ENCODE assay signal across 23 cellular contexts in the genomic region with DNA sequence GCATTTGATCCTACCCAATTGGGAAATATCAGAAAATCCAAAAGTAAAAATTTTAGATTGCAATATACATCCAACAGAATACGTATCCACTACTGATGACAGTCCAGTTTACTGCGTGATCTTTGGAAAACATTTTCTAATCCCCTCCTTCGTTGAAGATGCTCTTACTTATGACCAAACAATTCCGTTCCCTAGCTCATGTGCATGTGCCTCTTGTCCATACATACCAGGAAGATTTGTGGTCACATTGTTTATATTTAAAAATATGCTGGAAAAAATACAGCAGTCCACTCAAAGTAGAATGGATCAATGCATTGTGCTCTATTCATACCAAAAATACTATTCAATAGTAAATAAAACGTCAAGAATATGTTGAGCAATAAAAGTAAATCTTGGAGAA.
DNase-seq lines count a peak whose midpoint lies in the region; ATAC-seq and TF ChIP-seq lines count a peak whose summit lies in the region.
"Had no signal": no experiment of that assay in that cellular context is flagged by ENCODE, and none has a peak within 500 bp of the region (broad histone marks: within the 10 kb centered on the region; RNA-seq: fewer than 3 reads in every experiment).

No MANE protein-coding gene starts in this region.

- WGBS in IMR-90 (ENCODE audit: extremely low coverage in 2 of 2, insufficient read length in 1 of 2), 2 experiments = no CpG with 5 or more reads among the region's 5 CpGs
- WGBS in mesenchymal stem cell = 50% methylated on average over 3 of the region's 5 CpGs
- WGBS in endodermal cell (ENCODE audit: insufficient coverage in 1 of 2, insufficient read length in 1 of 2), 2 experiments = 65 to 84% methylated on average over 2 to 5 of the region's 5 CpGs

- H3K27me3 ChIP-seq in AG04450 (ENCODE audit: control insufficient read depth, insufficient read depth, low read length) (no peaks in the 10 kb centered on the region), IMR-90 (ENCODE audit: control insufficient read depth, insufficient read depth, low read length) (no peaks in the 10 kb centered on the region), mesenchymal stem cell (ENCODE audit: control insufficient read depth in 1 of 2, insufficient read depth in 1 of 2, low read length in 2 of 2) (no peaks in the 10 kb centered on the region), endodermal cell (ENCODE audit: control insufficient read depth, insufficient read depth, low read length, poor library complexity, severe bottlenecking) (no peaks in the 10 kb centered on the region), tibial artery (no peaks in the 10 kb centered on the region)
- H3K27me3 ChIP-seq: BLaER1 treated with 17β-estradiol and CSF1 and Interleukin-3, amounts not matched to agents 10 nM and 100 nM; SJSA1 had no signal

- H3K4ac ChIP-seq in IMR-90 (ENCODE audit: low read depth, low read length) (no peak overlapping the region), mesenchymal stem cell (ENCODE audit: low read depth in 1 of 2, low read length in 2 of 2) (no peak overlapping the region)

- H3K9me3 ChIP-seq in AG04450 (ENCODE audit: control insufficient read depth, insufficient read depth, low read length) = no peaks in the 10 kb centered on the region
- no peaks in the 10 kb centered on the region; the same call in 1 of the 2 replicates for H3K9me3 ChIP-seq in IMR-90 (ENCODE audit: control insufficient read depth, insufficient read depth, low read length)
- no peaks in the 10 kb centered on the region for H3K9me3 ChIP-seq in mesenchymal stem cell (ENCODE audit: control insufficient read depth, low read length)
- H3K9me3 ChIP-seq in endodermal cell (ENCODE audit: control insufficient read depth, low read length) = peaks cover 73% of the 10 kb centered on the region
- no peaks in the 10 kb centered on the region for H3K9me3 ChIP-seq in tibial artery
- H3K9me3 ChIP-seq: BLaER1 treated with 17β-estradiol and CSF1 and Interleukin-3, amounts not matched to agents 10 nM and 100 nM; HAP-1; SJSA1 had no signal

- no peaks in the 10 kb centered on the region for H3K79me1 ChIP-seq in IMR-90 (ENCODE audit: low read depth in 1 of 2, low read length in 2 of 2)
- H3K79me1 ChIP-seq in mesenchymal stem cell (replicated peaks; ENCODE audit: low read length, poor library complexity, severe bottlenecking) = no peaks in the 10 kb centered on the region

- H2BK120ac ChIP-seq in IMR-90 (ENCODE audit: low read depth, low read length) = no peak overlapping the region
- no peak overlapping the region for H2BK120ac ChIP-seq in mesenchymal stem cell (ENCODE audit: low read depth, low read length)

- peak; percentile 72 for ATAC-seq in IMR-90 (ENCODE audit: low read depth)

- H4K20me1 ChIP-seq in IMR-90 (ENCODE audit: insufficient read depth, low read length) = no peaks in the 10 kb centered on the region
- H4K20me1 ChIP-seq: BLaER1 treated with 17β-estradiol and CSF1 and Interleukin-3, amounts not matched to agents 10 nM and 100 nM had no signal

- intact Hi-C loops in IMR-90 (cut with micrococcal nuclease) (no loop called here), tibial artery (cut with DNase I; ENCODE audit: low total_unique reads) (no loop called here)

- H3K9me1 ChIP-seq in IMR-90 (ENCODE audit: insufficient read depth, low read length) = no peaks in the 10 kb centered on the region

- H2AK5ac ChIP-seq in IMR-90 (ENCODE audit: low read depth, low read length) (no peak overlapping the region), mesenchymal stem cell (ENCODE audit: low read length, severe bottlenecking) (no peak overlapping the region)

- H3K14ac ChIP-seq in IMR-90 (replicated peaks; ENCODE audit: low read depth, low read length) (no peak overlapping the region), mesenchymal stem cell (ENCODE audit: low read length in 2 of 2) (no peak overlapping the region)

- TF ChIP-seq CTCF in AG04450 (IDR thresholded peaks at IDR 0.05; ENCODE audit: low read depth, low read length) = no peak
- no peak for TF ChIP-seq CTCF in IMR-90 (conservative IDR thresholded peaks at IDR 0.05; ENCODE audit: low read depth, low read length)
- no peak for TF ChIP-seq CTCF in choroid plexus epithelial cell (conservative IDR thresholded peaks at IDR 0.05; ENCODE audit: low read depth, low read length)
- TF ChIP-seq CTCF in endodermal cell (conservative IDR thresholded peaks at IDR 0.05) = no peak
- TF ChIP-seq CTCF in tibial artery (IDR thresholded peaks at IDR 0.05) = no peak

- H4K8ac ChIP-seq in IMR-90 (ENCODE audit: low read depth in 2 of 2, low read length in 2 of 2) = no peak overlapping the region
- no peak overlapping the region for H4K8ac ChIP-seq in mesenchymal stem cell (ENCODE audit: low read length)

- no peak for TF ChIP-seq POLR2A in IMR-90 (IDR thresholded peaks at IDR 0.05; ENCODE audit: low read depth, low read length)

- CTCF ChIA-PET in AG04450 (lab: Charles Lee) = interaction anchor here (0.6 kb wide), 1 partner anchor 22 kb away, joined by 4 read pairs; no protein-coding TSS in a partner anchor
- CTCF ChIA-PET in IMR-90 (lab: Yijun Ruan, JAX) = interaction anchor here (1.0 kb wide), 1 partner anchor 12 kb away, joined by 3 read pairs; no protein-coding TSS in a partner anchor

- H2BK15ac ChIP-seq in IMR-90 (ENCODE audit: low read depth, low read length) (peak overlapping the region; percentile 75; the same call in 1 of the 3 replicates), mesenchymal stem cell (ENCODE audit: low read depth, poor library complexity, severe bottlenecking) (no peak overlapping the region)

- H3K4me3 ChIP-seq in AG04450 (ENCODE audit: low read depth, low read length) (no peak overlapping the region), IMR-90 (ENCODE audit: insufficient read depth, low read depth, low read length) (no peak overlapping the region), choroid plexus epithelial cell (ENCODE audit: low read depth, low read length) (no peak overlapping the region), mesenchymal stem cell (ENCODE audit: insufficient read depth in 1 of 2, low read depth in 1 of 2, low read length in 2 of 2) (no peak overlapping the region), endodermal cell (ENCODE audit: low read length) (no peak overlapping the region), tibial artery (no peak overlapping the region)
- H3K4me3 ChIP-seq: BLaER1 treated with 17β-estradiol and CSF1 and Interleukin-3, amounts not matched to agents 10 nM and 100 nM; GM23248; HAP-1; PC-9; SJSA1 had no signal

- dilution Hi-C loops in IMR-90 (cut with HindIII; ENCODE audit: low sequenced_read_pairs, unreplicated experiment) = no loop called here

- no peaks in the 10 kb centered on the region for H3K9me3 Mint-ChIP-seq in activated T-cell treated with anti-CD3 and anti-CD28 coated beads, Interleukin-2, amount 50 U/mL, for 24 hours
- H3K9me3 Mint-ChIP-seq in endodermal cell = no peaks in the 10 kb centered on the region

- H3K36me3 ChIP-seq in IMR-90 (ENCODE audit: control insufficient read depth, insufficient read depth, low read length) (no peaks in the 10 kb centered on the region), mesenchymal stem cell (ENCODE audit: control insufficient read depth in 1 of 2, insufficient read depth in 2 of 2, low read depth in 1 of 2, low read length in 2 of 2) (no peaks in the 10 kb centered on the region), endodermal cell (ENCODE audit: control insufficient read depth, insufficient read depth, low read length) (no peaks in the 10 kb centered on the region), tibial artery (no peaks in the 10 kb centered on the region)
- H3K36me3 ChIP-seq: BLaER1 treated with 17β-estradiol and CSF1 and Interleukin-3, amounts not matched to agents 10 nM and 100 nM; HAP-1; SJSA1 had no signal

- POLR2A ChIA-PET in AG04450 (lab: Yijun Ruan, JAX) (no interaction called here), IMR-90 (lab: Charles Lee; ENCODE audit: unreplicated experiment) (no interaction called here)

- H2BK20ac ChIP-seq in IMR-90 (ENCODE audit: low read depth, low read length) = no peak overlapping the region

- H3K4me3 Mint-ChIP-seq in activated T-cell treated with anti-CD3 and anti-CD28 coated beads, Interleukin-2, amount 50 U/mL, for 24 hours = no peak overlapping the region
- H3K4me3 Mint-ChIP-seq in endodermal cell = no peak overlapping the region
- H3K4me3 Mint-ChIP-seq: CD4-positive, alpha-beta T cell had no signal

- no peak overlapping the region for H3K9ac ChIP-seq in IMR-90 (ENCODE audit: low read depth, low read length)
- no peak overlapping the region for H3K9ac ChIP-seq in mesenchymal stem cell (ENCODE audit: low read length)
- H3K9ac ChIP-seq in endodermal cell (ENCODE audit: extremely low read depth, low read length, poor library complexity, severe bottlenecking) = no peak overlapping the region
- H3K9ac ChIP-seq: BLaER1 treated with 17β-estradiol and CSF1 and Interleukin-3, amounts not matched to agents 10 nM and 100 nM; GM23248 had no signal

- H3K4me2 ChIP-seq in IMR-90 (ENCODE audit: low read depth, low read length) (no peak overlapping the region), mesenchymal stem cell (ENCODE audit: low read length, poor library complexity, severe bottlenecking) (no peak overlapping the region)
- H3K4me2 ChIP-seq: BLaER1 treated with 17β-estradiol and CSF1 and Interleukin-3, amounts not matched to agents 10 nM and 100 nM; PC-9 had no signal

- H4K91ac ChIP-seq in IMR-90 (ENCODE audit: insufficient read depth, low read depth, low read length) = no peak overlapping the region
- no peak overlapping the region for H4K91ac ChIP-seq in mesenchymal stem cell (ENCODE audit: low read length)

- DNase-seq in AG04450 (ENCODE audit: low read depth, low spot score) (peak; percentile 55), IMR-90 (peak; percentile 81), choroid plexus epithelial cell (ENCODE audit: low read depth) (peak; percentile 11), mesenchymal stem cell (peak; percentile 75), endodermal cell (no peak), tibial artery (no peak)
- DNase-seq in activated T-cell treated with anti-CD3 and anti-CD28 coated beads, Interleukin-2, amount 50 U/mL, for 24 hours = no peak
- DNase-seq: ACHN; AML-193; CD4-positive, alpha-beta T cell; GM23248; NCI-H1048; NCI-H1417; NCI-H1694; NCI-H2029 treated with DMSO at 0.1 percent for 48 hours; NCI-H446 treated with DMSO at 0.1 percent for 48 hours; NCI-H526 treated with DMSO at 0.1 percent for 48 hours; PC-9; Right ventricle myocardium superior had no signal

- H2BK5ac ChIP-seq in IMR-90 (ENCODE audit: low read depth, low read length, poor library complexity, severe bottlenecking) (no peak overlapping the region), mesenchymal stem cell (ENCODE audit: low read depth, low read length, poor library complexity, severe bottlenecking) (no peak overlapping the region)

- H3K36me3 Mint-ChIP-seq in activated T-cell treated with anti-CD3 and anti-CD28 coated beads, Interleukin-2, amount 50 U/mL, for 24 hours (ENCODE audit: low read depth) = no peaks in the 10 kb centered on the region
- no peaks in the 10 kb centered on the region for H3K36me3 Mint-ChIP-seq in endodermal cell (ENCODE audit: low read depth)

- H3K56ac ChIP-seq in IMR-90 (ENCODE audit: extremely low read depth, insufficient read depth, low read length) = no peak overlapping the region

- H2BK12ac ChIP-seq in mesenchymal stem cell (ENCODE audit: low read length in 2 of 2) = no peak overlapping the region

- H3K27me3 Mint-ChIP-seq in activated T-cell treated with anti-CD3 and anti-CD28 coated beads, Interleukin-2, amount 50 U/mL, for 24 hours = no peaks in the 10 kb centered on the region
- peaks cover 23% of the 10 kb centered on the region for H3K27me3 Mint-ChIP-seq in endodermal cell (ENCODE audit: insufficient read depth)
- H3K27me3 Mint-ChIP-seq: CD4-positive, alpha-beta T cell had no signal

- H3K4me1 Mint-ChIP-seq in activated T-cell treated with anti-CD3 and anti-CD28 coated beads, Interleukin-2, amount 50 U/mL, for 24 hours (ENCODE audit: low read depth) = no peaks in the 10 kb centered on the region
- H3K4me1 Mint-ChIP-seq in endodermal cell = no peaks in the 10 kb centered on the region

- H3K27ac Mint-ChIP-seq in activated T-cell treated with anti-CD3 and anti-CD28 coated beads, Interleukin-2, amount 50 U/mL, for 24 hours = no peak overlapping the region
- H3K27ac Mint-ChIP-seq in endodermal cell = no peak overlapping the region
- H3K27ac Mint-ChIP-seq: CD4-positive, alpha-beta T cell had no signal

- no peak overlapping the region for H2AK9ac ChIP-seq in IMR-90 (replicated peaks; ENCODE audit: low read depth, low read length, poor library complexity)

- in situ Hi-C loops in IMR-90 (cut with MboI; ENCODE audit: low sequenced_read_pairs) = no loop called here

- no peak for TF ChIP-seq RAD21 in IMR-90 (IDR thresholded peaks at IDR 0.05; ENCODE audit: low read length)

- no peaks in the 10 kb centered on the region for H3K4me1 ChIP-seq in IMR-90 (ENCODE audit: control insufficient read depth, insufficient read depth, low read length)
- H3K4me1 ChIP-seq in mesenchymal stem cell (ENCODE audit: control insufficient read depth, insufficient read depth, low read depth, low read length) = no peaks in the 10 kb centered on the region
- H3K4me1 ChIP-seq in endodermal cell (ENCODE audit: control insufficient read depth, insufficient read depth, low read length) = no peaks in the 10 kb centered on the region
- H3K4me1 ChIP-seq in tibial artery = no peaks in the 10 kb centered on the region
- H3K4me1 ChIP-seq: BLaER1 treated with 17β-estradiol and CSF1 and Interleukin-3, amounts not matched to agents 10 nM and 100 nM; HAP-1; SJSA1 had no signal

- H2AFZ ChIP-seq in IMR-90 (replicated peaks; ENCODE audit: low read length, poor library complexity) (no peak overlapping the region), mesenchymal stem cell (ENCODE audit: low read depth, low read length) (no peak overlapping the region)
- H2AFZ ChIP-seq: GM23248, PC-9 had no signal

- no TSS peak for BruUV-seq in IMR-90 (replicated peaks; lab: Mats Ljungman, UMichigan)

- H3K27ac ChIP-seq in AG04450 (ENCODE audit: low read depth, low read length) (no peak overlapping the region), IMR-90 (ENCODE audit: insufficient read depth, low read length) (no peak overlapping the region), mesenchymal stem cell (ENCODE audit: low read length, poor library complexity, severe bottlenecking) (no peak overlapping the region), endodermal cell (ENCODE audit: low read depth, low read length) (no peak overlapping the region), tibial artery (no peak overlapping the region)
- H3K27ac ChIP-seq: 22Rv1; BLaER1 treated with 17β-estradiol and CSF1 and Interleukin-3, amounts not matched to agents 10 nM and 100 nM; GM23248; PC-9; SJSA1 had no signal

- H3K23ac ChIP-seq in IMR-90 (ENCODE audit: low read depth, low read length) (no peak overlapping the region), mesenchymal stem cell (ENCODE audit: low read length in 2 of 2) (no peak overlapping the region)

- no peak overlapping the region for H3K18ac ChIP-seq in IMR-90 (ENCODE audit: low read depth, low read length)
- no peak overlapping the region for H3K18ac ChIP-seq in mesenchymal stem cell (ENCODE audit: low read depth in 1 of 2, low read length in 2 of 2)

- no peak overlapping the region for H4K5ac ChIP-seq in IMR-90 (ENCODE audit: low read depth, low read length)

Comparison
In these comparisons a context has a peak if more than half of its experiments do, and no peak if none do; other contexts are left out.
1. DNase-seq: peak in AG04450 (single experiment), IMR-90 (single experiment), choroid plexus epithelial cell (single experiment) and mesenchymal stem cell (single experiment); none in activated T-cell treated with anti-CD3 and anti-CD28 coated beads, Interleukin-2, amount 50 U/mL, for 24 hours (single experiment), endodermal cell (single experiment) and tibial artery (0 of 2).